In genomic region chr7:44750921-44751571, GRCh38 we compare ENCODE assay signal across 8 cellular contexts. TPM values are rescaled to one million over a fixed set of nuclear protein-coding genes. Genes with fewer than 3 reads are reported as not detected.
A peak's percentile ranks its signal among the peaks of the same experiment; 100 is the strongest.
DNase-seq lines count a peak whose midpoint lies in the region; ATAC-seq and TF ChIP-seq lines count a peak whose summit lies in the region.

No MANE protein-coding gene starts in this region.

- H3K36me3 ChIP-seq in Loucy (ENCODE audit: insufficient read depth, low read length) (no peaks in the 10 kb centered on the region), gastroesophageal sphincter (peaks cover 0 to 7% of the 10 kb centered on the region in 2 donors)

- TF ChIP-seq CTCF in Loucy (conservative IDR thresholded peaks at IDR 0.05; ENCODE audit: low read length) (no peak), gastroesophageal sphincter (IDR thresholded peaks at IDR 0.05) (no peak)

- peak; percentile 82 for DNase-seq in natural killer cell treated with Interleukin-12 subunit alpha and Interleukin-12 subunit beta and Interleukin-15 and Interleukin-18, amount 100 ng/mL, for 72 hours (ENCODE audit: low spot score)
- DNase-seq in T1000 (lab: John Stamatoyannopoulos, UW) (no peak), NCI-H146 treated with DMSO at 0.1 percent for 48 hours (lab: John Stamatoyannopoulos, UW; ENCODE audit: unreplicated experiment) (no peak)

- TF ChIP-seq EP300 in gastroesophageal sphincter (IDR thresholded peaks at IDR 0.05) = no peak

- H3K27me3 Mint-ChIP-seq in activated T-helper 17 cell treated with anti-CD3 and anti-CD28 coated beads, Interleukin-2, amount 50 U/mL, for 72 hours = no peaks in the 10 kb centered on the region
- no peaks in the 10 kb centered on the region for H3K27me3 Mint-ChIP-seq in natural killer cell treated with Interleukin-12 subunit alpha and Interleukin-12 subunit beta and Interleukin-15 and Interleukin-18, amount 100 ng/mL, for 72 hours

- peaks cover 36% of the 10 kb centered on the region for H3K4me1 ChIP-seq in Loucy (ENCODE audit: insufficient read depth, low read length, poor library complexity, severe bottlenecking)
- H3K4me1 ChIP-seq in gastroesophageal sphincter = peaks cover 0 to 66% (median 32%) of the 10 kb centered on the region in 3 donors

- H4K20me1 ChIP-seq in Loucy (ENCODE audit: insufficient read depth, low read length, poor library complexity, severe bottlenecking) = peaks cover 24% of the 10 kb centered on the region

- no peaks in the 10 kb centered on the region for H3K9me3 ChIP-seq in Loucy (ENCODE audit: insufficient read depth, low read depth, low read length)
- no peaks in the 10 kb centered on the region for H3K9me3 ChIP-seq in gastroesophageal sphincter

- H3K4me3 ChIP-seq in Loucy (ENCODE audit: low read length, poor library complexity, severe bottlenecking) = peak overlapping the region; percentile 73
- H3K4me3 ChIP-seq in gastroesophageal sphincter = no peak overlapping the region

- peaks cover 33% of the 10 kb centered on the region for H3K36me3 Mint-ChIP-seq in activated T-helper 17 cell treated with anti-CD3 and anti-CD28 coated beads, Interleukin-2, amount 50 U/mL, for 72 hours (ENCODE audit: low read depth)
- H3K36me3 Mint-ChIP-seq in natural killer cell treated with Interleukin-12 subunit alpha and Interleukin-12 subunit beta and Interleukin-15 and Interleukin-18, amount 100 ng/mL, for 72 hours = no peaks in the 10 kb centered on the region

- H3F3A ChIP-seq in Loucy (ENCODE audit: low read depth) = no peaks in the 10 kb centered on the region

- H3K27ac Mint-ChIP-seq in activated T-helper 17 cell treated with anti-CD3 and anti-CD28 coated beads, Interleukin-2, amount 50 U/mL, for 72 hours = peak overlapping the region; percentile 93
- peak overlapping the region; percentile 43 to 86 for H3K27ac Mint-ChIP-seq in natural killer cell treated with Interleukin-12 subunit alpha and Interleukin-12 subunit beta and Interleukin-15 and Interleukin-18, amount 100 ng/mL, for 72 hours

- no peak overlapping the region for H2AFZ ChIP-seq in Loucy (ENCODE audit: low read length)

- H3K4me2 ChIP-seq in Loucy (ENCODE audit: low read depth, low read length, poor library complexity, severe bottlenecking) = peak overlapping the region; percentile 86

- H3K4me1 Mint-ChIP-seq in activated T-helper 17 cell treated with anti-CD3 and anti-CD28 coated beads, Interleukin-2, amount 50 U/mL, for 72 hours = peaks cover 17% of the 10 kb centered on the region
- H3K4me1 Mint-ChIP-seq in natural killer cell treated with Interleukin-12 subunit alpha and Interleukin-12 subunit beta and Interleukin-15 and Interleukin-18, amount 100 ng/mL, for 72 hours (ENCODE audit: low read depth in 2 of 2) = peaks cover 33 to 45% of the 10 kb centered on the region in 2 donors

- no peaks in the 10 kb centered on the region for H3K9me3 Mint-ChIP-seq in activated T-helper 17 cell treated with anti-CD3 and anti-CD28 coated beads, Interleukin-2, amount 50 U/mL, for 72 hours
- H3K9me3 Mint-ChIP-seq in natural killer cell treated with Interleukin-12 subunit alpha and Interleukin-12 subunit beta and Interleukin-15 and Interleukin-18, amount 100 ng/mL, for 72 hours = no peaks in the 10 kb centered on the region

- peaks cover 69% of the 10 kb centered on the region for H3K79me2 ChIP-seq in Loucy (ENCODE audit: insufficient read depth, low read length)

- H3K9ac ChIP-seq in Loucy (ENCODE audit: low read depth, low read length, poor library complexity, severe bottlenecking) = peak overlapping the region; percentile 74

- peak overlapping the region in 1 of 4 donors; percentile 12 for H3K27ac ChIP-seq in gastroesophageal sphincter

- H3K4me3 Mint-ChIP-seq in activated T-helper 17 cell treated with anti-CD3 and anti-CD28 coated beads, Interleukin-2, amount 50 U/mL, for 72 hours = peak overlapping the region; percentile 86
- H3K4me3 Mint-ChIP-seq in natural killer cell treated with Interleukin-12 subunit alpha and Interleukin-12 subunit beta and Interleukin-15 and Interleukin-18, amount 100 ng/mL, for 72 hours = peak overlapping the region; percentile 90

- H3K27me3 ChIP-seq in Loucy (ENCODE audit: insufficient read depth, low read length, poor library complexity, severe bottlenecking) = no peaks in the 10 kb centered on the region
- H3K27me3 ChIP-seq in gastroesophageal sphincter = no peaks in the 10 kb centered on the region

- WGBS in gastroesophageal sphincter (ENCODE audit: low coverage in 1 of 2), 2 donors = 33 to 60% methylated on average over 1 to 3 of the region's 6 CpGs

- no peaks in the 10 kb centered on the region for H3K9me2 ChIP-seq in Loucy (replicated peaks; ENCODE audit: low read depth, low read length)

- TF ChIP-seq POLR2A in GM15510 (IDR thresholded peaks at IDR 0.05; ENCODE audit: borderline replicate concordance, extremely low read depth, insufficient read length) = peak; percentile 33
- TF ChIP-seq POLR2A in gastroesophageal sphincter (IDR thresholded peaks at IDR 0.05) = no peak

- ATAC-seq in GM21723 (IDR thresholded peaks at IDR 0.05; ENCODE audit: unreplicated experiment) = peak; percentile 61
- ATAC-seq in activated T-helper 17 cell treated with anti-CD3 and anti-CD28 coated beads, Interleukin-2, amount 50 U/mL, for 72 hours (replicated peaks) = peak; percentile 69
- peak; percentile 21 to 57 for ATAC-seq in natural killer cell treated with Interleukin-12 subunit alpha and Interleukin-12 subunit beta and Interleukin-15 and Interleukin-18, amount 100 ng/mL, for 72 hours
- no peak for ATAC-seq in gastroesophageal sphincter

RNA-seq across cellular contexts. Expression of gene ZMIZ2, which starts 2.4 kb away (rescaled TPM):
- 100 to 1,000 TPM in 1 of 2 donors, 10 to 100 TPM in 1; 88.7 to 134 TPM for total RNA-seq in activated T-helper 17 cell treated with anti-CD3 and anti-CD28 coated beads, Interleukin-2, amount 50 U/mL, for 72 hours
- 100 to 1,000 TPM; 108 to 133 TPM for total RNA-seq in natural killer cell treated with Interleukin-12 subunit alpha and Interleukin-12 subunit beta and Interleukin-15 and Interleukin-18, amount 100 ng/mL, for 72 hours
- 10 to 100 TPM; 12.7 to 28.0 (median 20.5) TPM for total RNA-seq in gastroesophageal sphincter

RNA-seq across cellular contexts. Expression of gene PPIA, which starts 45.4 kb away (rescaled TPM):
- 1,000 to 10,000 TPM; 1,915 to 2,917 TPM for total RNA-seq in activated T-helper 17 cell treated with anti-CD3 and anti-CD28 coated beads, Interleukin-2, amount 50 U/mL, for 72 hours
- 1,000 to 10,000 TPM; 1,523 to 1,782 TPM for total RNA-seq in natural killer cell treated with Interleukin-12 subunit alpha and Interleukin-12 subunit beta and Interleukin-15 and Interleukin-18, amount 100 ng/mL, for 72 hours
- total RNA-seq in gastroesophageal sphincter = 1,000 to 10,000 TPM; 1,097 to 2,167 (median 1,431) TPM
